ENCODE assay signal across 14 cellular contexts in genomic region chr14:102213984-102214658, GRCh38.
DNase-seq lines count a peak whose midpoint lies in the region; ATAC-seq and TF ChIP-seq lines count a peak whose summit lies in the region.
"Had no signal": no experiment of that assay in that cellular context is flagged by ENCODE, and none has a peak within 500 bp of the region (broad histone marks: within the 10 kb centered on the region; RNA-seq: fewer than 3 reads in every experiment).

No MANE protein-coding gene starts in this region.

- H3K36me3 ChIP-seq in ACC112 (ENCODE audit: insufficient read depth, low read length) (peaks cover 5% of the 10 kb centered on the region; the same call in 1 of the 2 replicates), GM23338 (ENCODE audit: insufficient read depth) (no peaks in the 10 kb centered on the region), SK-N-MC (ENCODE audit: insufficient read depth, low read length) (peaks cover 9% of the 10 kb centered on the region), kidney epithelial cell (ENCODE audit: control insufficient read depth, insufficient read depth, low read length) (peaks cover 2% of the 10 kb centered on the region)
- peaks cover 14% of the 10 kb centered on the region for H3K36me3 ChIP-seq in effector memory CD4-positive, alpha-beta T cell (ENCODE audit: control insufficient read depth, insufficient read depth, low read length)

- H2AFZ ChIP-seq in ACC112 (ENCODE audit: low read length, unreplicated experiment) (no peak overlapping the region), GM23338 (no peak overlapping the region)

- H3K27me3 ChIP-seq in ACC112 (ENCODE audit: insufficient read depth, low read length) (no peaks in the 10 kb centered on the region), GM23338 (ENCODE audit: insufficient read depth) (no peaks in the 10 kb centered on the region), kidney epithelial cell (ENCODE audit: control insufficient read depth, insufficient read depth, low read length) (no peaks in the 10 kb centered on the region)
- H3K27me3 ChIP-seq in effector memory CD4-positive, alpha-beta T cell (replicated peaks; ENCODE audit: control insufficient read depth, insufficient read depth, low read length, poor library complexity, severe bottlenecking) = no peaks in the 10 kb centered on the region
- H3K27me3 ChIP-seq: BLaER1 treated with 17β-estradiol and CSF1 and Interleukin-3, amounts not matched to agents 10 nM and 100 nM had no signal

- H3K79me2 ChIP-seq in ACC112 (ENCODE audit: control insufficient read depth, insufficient read depth, low read length, unreplicated experiment) (peaks cover 16% of the 10 kb centered on the region), GM23338 (replicated peaks; ENCODE audit: insufficient read depth) (peaks cover 67% of the 10 kb centered on the region)

- DNase-seq in GM23338 (ENCODE audit: low spot score) (peak; percentile 56), SK-N-MC (ENCODE audit: low read depth, low spot score) (no peak), kidney epithelial cell (ENCODE audit: low read depth) (no peak), NCI-H1930 (lab: John Stamatoyannopoulos, UW) (no peak), NCI-H2107 treated with DMSO at 0.1 percent for 48 hours (lab: John Stamatoyannopoulos, UW; ENCODE audit: unreplicated experiment) (no peak)
- DNase-seq in effector memory CD4-positive, alpha-beta T cell = no peak
- DNase-seq in activated effector memory CD4-positive, alpha-beta T cell treated with Interleukin-2 at 50 U/mL for 16 hours = no peak
- DNase-seq: activated naive CD8-positive, alpha-beta T cell treated with anti-CD3 and anti-CD28 coated beads for 36 hours; mucosa of descending colon; retina; stimulated activated CD4-positive, alpha-beta T cell treated with anti-CD3 and anti-CD28 coated beads, Interleukin-4, amount 100 ng/mL, for 4 hours; stimulated activated naive CD4-positive, alpha-beta T cell treated with Interleukin-2 at 50 U/mL for 16 hours had no signal

- TF ChIP-seq CTCF in GM23338 (conservative IDR thresholded peaks at IDR 0.05; ENCODE audit: low read depth in 2 of 2) (peak; percentile 48 to 63), kidney epithelial cell (IDR thresholded peaks at IDR 0.05; ENCODE audit: insufficient read depth, low read length, poor library complexity, severe bottlenecking) (peak; percentile 21)

- H3K27ac ChIP-seq in ACC112 (ENCODE audit: low read depth, low read length) (peak overlapping the region; percentile 75), GM23338 (ENCODE audit: low read depth) (no peak overlapping the region), SK-N-MC (peak overlapping the region; percentile 29; the same call in 1 of the 2 replicates)
- H3K27ac ChIP-seq in effector memory CD4-positive, alpha-beta T cell (ENCODE audit: insufficient read depth, low read length, poor library complexity, severe bottlenecking) = no peak overlapping the region
- H3K27ac ChIP-seq: BLaER1 treated with 17β-estradiol and CSF1 and Interleukin-3, amounts not matched to agents 10 nM and 100 nM had no signal

- H3K9ac ChIP-seq in SK-N-MC (ENCODE audit: insufficient read length) = no peak overlapping the region
- H3K9ac ChIP-seq: BLaER1 treated with 17β-estradiol and CSF1 and Interleukin-3, amounts not matched to agents 10 nM and 100 nM had no signal

- no peaks in the 10 kb centered on the region for H3K9me2 ChIP-seq in GM23338 (ENCODE audit: insufficient read depth)

- H3K27me3 Mint-ChIP-seq in GM23338 (ENCODE audit: insufficient read depth, low read depth, poor library complexity) = peaks cover 7% of the 10 kb centered on the region
- H3K27me3 Mint-ChIP-seq: activated naive CD8-positive, alpha-beta T cell treated with anti-CD3 and anti-CD28 coated beads for 36 hours had no signal

- no peaks in the 10 kb centered on the region for H3K9me3 ChIP-seq in SK-N-MC (ENCODE audit: low read depth, low read length)
- H3K9me3 ChIP-seq in effector memory CD4-positive, alpha-beta T cell (ENCODE audit: control insufficient read depth, low read length) = no peaks in the 10 kb centered on the region
- H3K9me3 ChIP-seq: BLaER1 treated with 17β-estradiol and CSF1 and Interleukin-3, amounts not matched to agents 10 nM and 100 nM; mucosa of descending colon had no signal

- peaks cover 6% of the 10 kb centered on the region; the same call in 2 of the 3 replicates for H3K36me3 Mint-ChIP-seq in GM23338 (ENCODE audit: low read depth)
- H3K36me3 Mint-ChIP-seq: activated naive CD8-positive, alpha-beta T cell treated with anti-CD3 and anti-CD28 coated beads for 36 hours had no signal

- ATAC-seq in GM23338 = no peak
- ATAC-seq: mucosa of descending colon had no signal

- 0 out of 2 replicates have a peak, but pooled peaks cover 7% of the 10 kb centered on the region for H3F3A ChIP-seq in GM23338 (replicated peaks; ENCODE audit: low read depth)

- peaks cover 39% of the 10 kb centered on the region for H3K4me1 Mint-ChIP-seq in GM23338

- H3K4me1 ChIP-seq in ACC112 (ENCODE audit: control insufficient read depth, insufficient read depth, low read length, unreplicated experiment) (peaks cover 26% of the 10 kb centered on the region), GM23338 (ENCODE audit: insufficient read depth) (peaks cover 14% of the 10 kb centered on the region; the same call in 1 of the 2 replicates)
- H3K4me1 ChIP-seq in effector memory CD4-positive, alpha-beta T cell (ENCODE audit: control insufficient read depth, insufficient read depth, low read length, poor library complexity, severe bottlenecking) = no peaks in the 10 kb centered on the region

- no peak overlapping the region for H3K4me3 Mint-ChIP-seq in GM23338
- H3K4me3 Mint-ChIP-seq: activated naive CD8-positive, alpha-beta T cell treated with anti-CD3 and anti-CD28 coated beads for 36 hours had no signal

- no peaks in the 10 kb centered on the region for H3K9me3 Mint-ChIP-seq in GM23338
- H3K9me3 Mint-ChIP-seq: activated naive CD8-positive, alpha-beta T cell treated with anti-CD3 and anti-CD28 coated beads for 36 hours had no signal

- H3K4me3 ChIP-seq in ACC112 (ENCODE audit: low read depth, low read length) (no peak overlapping the region), GM23338 (no peak overlapping the region), SK-N-MC (no peak overlapping the region), kidney epithelial cell (ENCODE audit: low read depth, low read length) (no peak overlapping the region)
- no peak overlapping the region for H3K4me3 ChIP-seq in effector memory CD4-positive, alpha-beta T cell (ENCODE audit: insufficient read depth, low read depth, low read length, poor library complexity, severe bottlenecking)
- H3K4me3 ChIP-seq: BLaER1 treated with 17β-estradiol and CSF1 and Interleukin-3, amounts not matched to agents 10 nM and 100 nM; mucosa of descending colon had no signal

- no peak overlapping the region for H3K27ac Mint-ChIP-seq in GM23338
- H3K27ac Mint-ChIP-seq: activated naive CD8-positive, alpha-beta T cell treated with anti-CD3 and anti-CD28 coated beads for 36 hours had no signal

- no peak overlapping the region for H3K4me2 ChIP-seq in GM23338

- H4K20me1 ChIP-seq in GM23338 (replicated peaks; ENCODE audit: insufficient read depth) = peaks cover 8% of the 10 kb centered on the region; the same call in 1 of the 2 replicates

TF ChIP-seq in GM23338, 12 proteins besides CTCF, POLR2A, EP300 and RAD21 (continues in another document):
- TF ChIP-seq REST (IDR thresholded peaks at IDR 0.05; ENCODE audit: unreplicated experiment) (no peak), CREB1 (CRISPR knock-in tag; IDR thresholded peaks at IDR 0.05; ENCODE audit: low read depth) (no peak), ZNF114 (CRISPR knock-in tag; IDR thresholded peaks at IDR 0.05) (no peak), ETS1 (IDR thresholded peaks at IDR 0.05) (no peak)

Comparison
In these comparisons a context has a peak if more than half of its experiments do, and no peak if none do; other contexts are left out.
1. H3K27ac ChIP-seq: peak in ACC112 (single experiment) and SK-N-MC (single experiment); none in GM23338 (single experiment) and effector memory CD4-positive, alpha-beta T cell (single experiment).